ENCODE assay signal across 24 cellular contexts in the genomic region with DNA sequence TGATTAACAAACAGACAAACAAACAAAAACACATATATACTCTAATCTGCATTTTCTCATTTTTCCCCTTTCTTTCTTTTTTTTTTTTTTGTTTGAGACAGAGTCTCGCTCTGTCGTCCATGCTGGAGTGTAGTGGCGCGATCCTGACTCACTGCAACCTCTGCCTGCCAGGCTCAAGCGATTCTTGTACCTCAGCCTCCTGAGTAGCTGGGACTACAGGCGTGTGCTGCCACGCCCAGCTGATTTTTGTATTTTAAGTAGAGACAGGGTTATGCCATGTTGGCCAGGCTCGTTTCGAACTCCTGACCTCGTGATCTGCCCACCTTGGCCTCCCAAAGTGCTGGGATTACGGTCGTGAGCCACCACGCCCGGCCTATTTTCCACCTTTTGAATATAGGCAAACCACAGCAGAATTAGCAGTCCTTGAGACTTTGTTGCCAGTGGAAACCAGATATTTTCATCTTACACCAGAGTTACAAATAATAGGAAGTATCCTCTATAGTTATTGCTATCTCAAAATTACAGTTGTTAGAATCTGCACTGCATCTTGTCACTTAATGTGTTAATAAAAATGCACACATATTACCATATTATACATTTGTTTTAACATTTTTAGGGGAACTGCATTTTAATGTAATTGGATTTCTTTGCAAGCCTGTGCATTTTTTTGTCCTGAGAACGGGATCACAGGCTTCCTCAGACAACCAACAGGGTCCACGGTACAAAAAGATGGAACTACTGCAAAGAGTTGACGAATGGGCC.
DNase-seq lines count a peak whose midpoint lies in the region; ATAC-seq, FAIRE-seq and TF ChIP-seq lines count a peak whose summit lies in the region.
"Had no signal": no experiment of that assay in that cellular context is flagged by ENCODE, and none has a peak within 500 bp of the region (broad histone marks: within the 10 kb centered on the region; RNA-seq: fewer than 3 reads in every experiment).

No MANE protein-coding gene starts in this region.

- H3K9me3 ChIP-seq in K562 (replicated peaks; ENCODE audit: control insufficient read depth, insufficient read depth, low read depth, low read length) (no peaks in the 10 kb centered on the region), HepG2 (ENCODE audit: low read length) (no peaks in the 10 kb centered on the region)
- H3K9me3 ChIP-seq: SJCRH30 had no signal

- no peaks in the 10 kb centered on the region for H3K36me3 ChIP-seq in K562 (ENCODE audit: control insufficient read depth, insufficient read depth, low read length)
- no peaks in the 10 kb centered on the region for H3K36me3 ChIP-seq in HepG2 (replicated peaks in 1 of 2; ENCODE audit: control insufficient read depth in 1 of 2, insufficient read depth in 2 of 2, low read length in 2 of 2)
- H3K36me3 ChIP-seq: SJCRH30 had no signal

- H3K4me3 Mint-ChIP-seq in T-helper 2 cell treated with Interferon-gamma antibody and Interleukin-4, amounts not matched to agents 5 μg/mL and 100 μg/mL, for 36 hours, result no peak overlapping the region
- no peak overlapping the region for H3K4me3 Mint-ChIP-seq in stimulated activated naive B cell treated with anti-CD40 and anti-IgM and Interleukin-4, amounts not matched to agents 10 μg/mL and 1 μg/mL and 100 μg/mL, for 72 hours
- no peak overlapping the region for H3K4me3 Mint-ChIP-seq in glutamatergic neuron (ENCODE audit: unreplicated experiment)
- H3K4me3 Mint-ChIP-seq: CD8-positive, alpha-beta T cell had no signal

- no peaks in the 10 kb centered on the region for H3K9me3 Mint-ChIP-seq in T-helper 2 cell treated with Interferon-gamma antibody and Interleukin-4, amounts not matched to agents 5 μg/mL and 100 μg/mL, for 36 hours
- peaks cover 0 to 2% of the 10 kb centered on the region in 2 donors for H3K9me3 Mint-ChIP-seq in stimulated activated naive B cell treated with anti-CD40 and anti-IgM and Interleukin-4, amounts not matched to agents 10 μg/mL and 1 μg/mL and 100 μg/mL, for 72 hours
- peaks cover 2% of the 10 kb centered on the region for H3K9me3 Mint-ChIP-seq in glutamatergic neuron (ENCODE audit: unreplicated experiment)
- H3K9me3 Mint-ChIP-seq: CD8-positive, alpha-beta T cell had no signal

- no peak overlapping the region for H3K4me3 ChIP-seq in K562
- peak overlapping the region in 2 of 3 experiments; percentile 22 to 48; a peak in 2 of 6 replicates for H3K4me3 ChIP-seq in HepG2 (replicated peaks in 1 of 3; ENCODE audit: insufficient read depth in 1 of 3, low read depth in 2 of 3, low read length in 3 of 3)
- H3K4me3 ChIP-seq: SJCRH30 had no signal

- DNase-seq in T-helper 2 cell treated with Interferon-gamma antibody and Interleukin-4, amounts not matched to agents 5 μg/mL and 100 μg/mL, for 36 hours (ENCODE audit: low spot score), result no peak
- DNase-seq in T-helper 2 cell (no peak), K562 (ENCODE audit: extremely low read depth in 1 of 4, low spot score in 3 of 4) (no peak), HepG2 (ENCODE audit: low spot score) (no peak), NCI-H187 treated with DMSO at 0.1 percent for 48 hours (lab: John Stamatoyannopoulos, UW) (no peak), glutamatergic neuron (no peak)
- DNase-seq in stimulated activated naive B cell treated with anti-CD40 and anti-IgM and Interleukin-4, amounts not matched to agents 10 μg/mL and 1 μg/mL and 100 μg/mL, for 72 hours, result no peak
- DNase-seq: C1 segment of cervical spinal cord; Calu3; CD8-positive, alpha-beta T cell; DMS153; KBM-7; NCI-H1092; NCI-H1436 treated with DMSO at 0.1 percent for 48 hours; NCI-H2029; NCI-H226; NCI-H510A treated with DMSO at 0.1 percent for 48 hours; NCI-H748 treated with DMSO at 0.1 percent for 48 hours; SJCRH30 had no signal

- TF ChIP-seq EP300 in K562 (IDR thresholded peaks at IDR 0.05; ENCODE audit: low read length) (no peak), HepG2 (IDR thresholded peaks at IDR 0.05; ENCODE audit: low read depth in 2 of 2, low read length in 2 of 2) (no peak), HepG2 (CRISPR knock-in tag; IDR thresholded peaks at IDR 0.05; ENCODE audit: borderline replicate concordance) (no peak)

- no TSS peak for BruUV-seq in K562 (replicated peaks; lab: Mats Ljungman, UMichigan)
- BruUV-seq in HepG2 (replicated peaks; lab: Mats Ljungman, UMichigan), result no TSS peak

- no peaks in the 10 kb centered on the region for H3K79me2 ChIP-seq in K562 (ENCODE audit: control insufficient read depth, insufficient read depth, low read length)
- no peaks in the 10 kb centered on the region for H3K79me2 ChIP-seq in HepG2 (ENCODE audit: insufficient read depth, low read length)

- no peaks in the 10 kb centered on the region for H3K27me3 Mint-ChIP-seq in T-helper 2 cell treated with Interferon-gamma antibody and Interleukin-4, amounts not matched to agents 5 μg/mL and 100 μg/mL, for 36 hours (ENCODE audit: low read depth)
- H3K27me3 Mint-ChIP-seq in stimulated activated naive B cell treated with anti-CD40 and anti-IgM and Interleukin-4, amounts not matched to agents 10 μg/mL and 1 μg/mL and 100 μg/mL, for 72 hours, result no peaks in the 10 kb centered on the region
- H3K27me3 Mint-ChIP-seq in glutamatergic neuron (ENCODE audit: unreplicated experiment), result peaks cover 1% of the 10 kb centered on the region

- in situ Hi-C loops in K562 (cut with MboI), result no loop called here
- in situ Hi-C loops in HepG2 (cut with HindIII; ENCODE audit: extremely low pct_ligation_motif_present, low pct_unique_long_range_greater_than_20kb), result no loop called here

- no peaks in the 10 kb centered on the region for H3K36me3 Mint-ChIP-seq in T-helper 2 cell treated with Interferon-gamma antibody and Interleukin-4, amounts not matched to agents 5 μg/mL and 100 μg/mL, for 36 hours (ENCODE audit: low read depth)
- H3K36me3 Mint-ChIP-seq in stimulated activated naive B cell treated with anti-CD40 and anti-IgM and Interleukin-4, amounts not matched to agents 10 μg/mL and 1 μg/mL and 100 μg/mL, for 72 hours, result no peaks in the 10 kb centered on the region
- peaks cover 5% of the 10 kb centered on the region for H3K36me3 Mint-ChIP-seq in glutamatergic neuron (ENCODE audit: unreplicated experiment)
- H3K36me3 Mint-ChIP-seq: CD8-positive, alpha-beta T cell had no signal

- FAIRE-seq in K562 (lab: Jason Lieb, UNC), result peak; percentile 19
- no peak for FAIRE-seq in HepG2 (lab: Jason Lieb, UNC)
- FAIRE-seq: G401.6, GM18507, GM19239 had no signal

- 73% methylated on average over 13 of the region's 17 CpGs for WGBS in K562 (ENCODE audit: insufficient coverage, low coverage, missing lambda C conversion rate)
- WGBS in HepG2 (ENCODE audit: low lambda C conversion rate), result 70% methylated on average over 17 of the region's 17 CpGs

- ATAC-seq in K562 (no peak), HepG2 (peak; percentile 12), HG03378 (IDR thresholded peaks at IDR 0.05; ENCODE audit: unreplicated experiment) (no peak)
- no peak for ATAC-seq in stimulated activated naive B cell treated with anti-CD40 and anti-IgM and Interleukin-4, amounts not matched to agents 10 μg/mL and 1 μg/mL and 100 μg/mL, for 72 hours (replicated peaks)
- ATAC-seq: CD8-positive, alpha-beta T cell had no signal

- no peaks in the 10 kb centered on the region for H3K4me1 Mint-ChIP-seq in T-helper 2 cell treated with Interferon-gamma antibody and Interleukin-4, amounts not matched to agents 5 μg/mL and 100 μg/mL, for 36 hours (ENCODE audit: low read depth)
- H3K4me1 Mint-ChIP-seq in stimulated activated naive B cell treated with anti-CD40 and anti-IgM and Interleukin-4, amounts not matched to agents 10 μg/mL and 1 μg/mL and 100 μg/mL, for 72 hours, result peaks cover 0 to under 1% of the 10 kb centered on the region in 2 donors
- no peaks in the 10 kb centered on the region for H3K4me1 Mint-ChIP-seq in glutamatergic neuron (ENCODE audit: low read depth, unreplicated experiment)

- no peaks in the 10 kb centered on the region for H3K9me1 ChIP-seq in K562 (ENCODE audit: control insufficient read depth, insufficient read depth, low read length)

- H3K27ac Mint-ChIP-seq in T-helper 2 cell treated with Interferon-gamma antibody and Interleukin-4, amounts not matched to agents 5 μg/mL and 100 μg/mL, for 36 hours, result peak overlapping the region; percentile 55
- H3K27ac Mint-ChIP-seq in stimulated activated naive B cell treated with anti-CD40 and anti-IgM and Interleukin-4, amounts not matched to agents 10 μg/mL and 1 μg/mL and 100 μg/mL, for 72 hours, result peak overlapping the region; percentile 80
- no peak overlapping the region for H3K27ac Mint-ChIP-seq in glutamatergic neuron (ENCODE audit: unreplicated experiment)
- H3K27ac Mint-ChIP-seq: CD8-positive, alpha-beta T cell had no signal

- no peak overlapping the region for H2AFZ ChIP-seq in K562 (ENCODE audit: low read depth, low read length)
- H2AFZ ChIP-seq in HepG2 (ENCODE audit: low read length), result no peak overlapping the region

- H3K4me1 ChIP-seq in K562 (replicated peaks in 1 of 2; ENCODE audit: control insufficient read depth in 2 of 2, insufficient read depth in 2 of 2, low read length in 2 of 2) (peaks cover 0 to 7% of the 10 kb centered on the region in 2 experiments; a peak in 3 of 5 replicates), HepG2 (ENCODE audit: insufficient read depth, low read length) (peaks cover 94% of the 10 kb centered on the region)

- CTCF ChIA-PET in K562 (lab: Yijun Ruan, JAX; ENCODE audit: low intra/inter-chr PET ratio), result no interaction called here
- CTCF ChIA-PET in HepG2 (lab: Yijun Ruan, JAX; ENCODE audit: low intra/inter-chr PET ratio, low total read pairs), result interaction anchor here (1.1 kb wide), 1 partner anchor 224 kb away, joined by 3 read pairs; no protein-coding TSS in a partner anchor

- TF ChIP-seq RAD21 in K562 (CRISPR knock-in tag; conservative IDR thresholded peaks at IDR 0.05 in 1 of 2, IDR thresholded peaks at IDR 0.05 in 1 of 2) (no peak), HepG2 (CRISPR knock-in tag; IDR thresholded peaks at IDR 0.05) (0 out of 2 replicates have a peak, but pooled peaks have one; percentile 10)

- H4K20me1 ChIP-seq in K562 (replicated peaks; ENCODE audit: control insufficient read depth, insufficient read depth, low read length), result no peaks in the 10 kb centered on the region
- H4K20me1 ChIP-seq in HepG2 (ENCODE audit: insufficient read depth, low read length), result no peaks in the 10 kb centered on the region

- H3K9ac ChIP-seq in K562 (ENCODE audit: insufficient read depth in 1 of 2, low read depth in 2 of 2, low read length in 2 of 2) (no peak overlapping the region), HepG2 (ENCODE audit: insufficient read depth, low read depth, low read length) (peak overlapping the region; percentile 66)

- intact Hi-C loops in K562 (cut with micrococcal nuclease) (no loop called here), HepG2 (cut with micrococcal nuclease; ENCODE audit: unreplicated experiment) (loop anchor here (1.0 to 5.0 kb wide), 7 partner anchors 29 to 222 kb away; no protein-coding TSS in a partner anchor)

- TF ChIP-seq POLR2A in K562 (conservative IDR thresholded peaks at IDR 0.05) (no peak), HepG2 (IDR thresholded peaks at IDR 0.05; ENCODE audit: insufficient read depth in 1 of 2, low read depth in 2 of 2, low read length in 2 of 2) (no peak)

- H3K27me3 ChIP-seq in K562 (ENCODE audit: control insufficient read depth in 2 of 2, insufficient read depth in 2 of 2, low read length in 2 of 2) (no peaks in the 10 kb centered on the region), HepG2 (ENCODE audit: control insufficient read depth in 1 of 2, insufficient read depth in 2 of 2, low read length in 2 of 2) (no peaks in the 10 kb centered on the region)
- H3K27me3 ChIP-seq: SJCRH30 had no signal

- H3K27ac ChIP-seq in K562 (ENCODE audit: extremely low read depth, low read depth, low read length) (no peak overlapping the region), HepG2 (ENCODE audit: extremely low read length, insufficient read depth, low read length) (peak overlapping the region; percentile 86)
- H3K27ac ChIP-seq: 22Rv1, SJCRH30 had no signal

- no peak for TF ChIP-seq CTCF in K562 (IDR thresholded peaks at IDR 0.05 in 2 of 3, conservative IDR thresholded peaks at IDR 0.05 in 1 of 3; ENCODE audit: insufficient read depth in 2 of 3, low read depth in 1 of 3, low read length in 3 of 3)
- no peak for TF ChIP-seq CTCF in HepG2 (CRISPR knock-in tag; IDR thresholded peaks at IDR 0.05)
- no peak for TF ChIP-seq CTCF in glutamatergic neuron (IDR thresholded peaks at IDR 0.05; ENCODE audit: partially characterized antibody, unreplicated experiment)

- POLR2A ChIA-PET in K562 (lab: Yijun Ruan, JAX) (no interaction called here), HepG2 (lab: Yijun Ruan, JAX) (interaction anchor here (1.7 to 4.0 kb wide), 11 partner anchors 10 to 332 kb away, joined by 5 to 58 read pairs (median 17); no protein-coding TSS in a partner anchor)

- H3K4me2 ChIP-seq in K562 (ENCODE audit: insufficient read depth, low read length) (no peak overlapping the region), HepG2 (ENCODE audit: low read depth, low read length) (peak overlapping the region; percentile 82)
